8 cellular contexts compared by ENCODE assay signal in the genomic region with DNA sequence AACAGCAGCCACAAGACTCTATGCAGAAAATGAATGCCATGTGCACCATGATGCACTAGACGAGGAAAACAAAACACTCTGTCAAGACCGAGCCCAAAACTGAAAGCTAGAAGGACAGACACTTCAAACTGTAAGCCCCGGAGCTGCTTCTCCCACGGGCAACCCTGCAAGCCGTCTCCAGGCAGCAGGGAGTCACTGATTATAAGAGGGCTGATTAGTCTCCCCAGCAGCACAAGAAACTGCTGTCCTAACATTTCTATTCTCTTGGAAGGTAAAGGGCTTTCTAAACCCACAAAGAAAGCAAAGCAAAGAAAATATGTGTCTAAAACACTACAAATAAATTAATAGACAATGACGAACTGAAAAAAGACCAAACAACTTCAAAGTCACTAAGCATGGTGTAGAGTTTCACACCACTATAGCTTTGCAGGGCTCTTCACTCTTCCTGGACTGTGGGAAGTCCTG. TPM values are rescaled to one million over a fixed set of nuclear protein-coding genes. Genes with fewer than 3 reads are reported as not detected.
A peak's percentile ranks its signal among the peaks of the same experiment; 100 is the strongest.
DNase-seq lines count a peak whose midpoint lies in the region; ATAC-seq and TF ChIP-seq lines count a peak whose summit lies in the region.

No MANE protein-coding gene starts in this region.

- DNase-seq in CD4-positive, alpha-beta T cell, result peak in 3 of 10 experiments; percentile 29 to 52 (median 33)
- peak; percentile 52 for DNase-seq in NCI-H69 (lab: John Stamatoyannopoulos, UW)
- peak; percentile 48 to 60 for DNase-seq in cardiac fibroblast (ENCODE audit: low read depth in 2 of 2)
- peak in 4 of 10 donors; percentile 31 to 56 (median 40) for DNase-seq in naive thymus-derived CD8-positive, alpha-beta T cell
- no peak for DNase-seq in foreskin melanocyte

- no peaks in the 10 kb centered on the region for H3K27me3 Mint-ChIP-seq in CD4-positive, alpha-beta T cell
- no peaks in the 10 kb centered on the region for H3K27me3 Mint-ChIP-seq in naive thymus-derived CD8-positive, alpha-beta T cell

- H3K36me3 Mint-ChIP-seq in CD4-positive, alpha-beta T cell (ENCODE audit: low read depth), result no peaks in the 10 kb centered on the region
- no peaks in the 10 kb centered on the region for H3K36me3 Mint-ChIP-seq in naive thymus-derived CD8-positive, alpha-beta T cell

- H3K4me3 Mint-ChIP-seq in CD4-positive, alpha-beta T cell, result peak overlapping the region; percentile 79
- H3K4me3 Mint-ChIP-seq in naive thymus-derived CD8-positive, alpha-beta T cell, result peak overlapping the region; percentile 68 to 92 (median 80)

- H3K27me3 ChIP-seq in CD4-positive, alpha-beta T cell (ENCODE audit: control insufficient read depth, insufficient read depth, low read length), result no peaks in the 10 kb centered on the region

- peak overlapping the region in 1 of 2 donors; percentile 25 for H3K4me3 ChIP-seq in cardiac fibroblast (replicated peaks in 1 of 2; ENCODE audit: low read depth in 2 of 2, low read length in 2 of 2)

- POLR2A ChIA-PET in CD4-positive, alpha-beta T cell (lab: Charles Lee), result interaction anchor here (0.9 to 3.7 kb wide), 6 partner anchors 10 to 27 kb away, joined by 3 to 40 read pairs (median 16); no protein-coding TSS in a partner anchor
- POLR2A ChIA-PET in naive thymus-derived CD8-positive, alpha-beta T cell (lab: Charles Lee), result interaction anchor here (0.9 to 16.7 kb wide), 5 partner anchors 10 to 28 kb away, joined by 3 to 250 read pairs (median 5); a partner anchor contains a TSS

- H3K4me1 Mint-ChIP-seq in CD4-positive, alpha-beta T cell (ENCODE audit: low read depth), result peaks cover 35% of the 10 kb centered on the region
- H3K4me1 Mint-ChIP-seq in naive thymus-derived CD8-positive, alpha-beta T cell, result peaks cover 37 to 49% (median 47%) of the 10 kb centered on the region in 4 donors

- CTCF ChIA-PET in CD4-positive, alpha-beta T cell (lab: Charles Lee), result interaction anchor here (1.1 to 2.4 kb wide), 5 partner anchors 10 to 46 kb away, joined by 3 to 9 read pairs (median 9); no protein-coding TSS in a partner anchor

- H3K27ac Mint-ChIP-seq in CD4-positive, alpha-beta T cell, result no peak overlapping the region
- H3K27ac Mint-ChIP-seq in naive thymus-derived CD8-positive, alpha-beta T cell, result peak overlapping the region in 9 of 10 donors; percentile 82 to 96 (median 94)

- TF ChIP-seq CTCF in CD4-positive, alpha-beta T cell (IDR thresholded peaks at IDR 0.05), result no peak
- no peak for TF ChIP-seq CTCF in cardiac fibroblast (IDR thresholded peaks at IDR 0.05; ENCODE audit: low read depth, low read length)

- H3K9me3 Mint-ChIP-seq in CD4-positive, alpha-beta T cell, result no peaks in the 10 kb centered on the region
- H3K9me3 Mint-ChIP-seq in naive thymus-derived CD8-positive, alpha-beta T cell, result no peaks in the 10 kb centered on the region

- no peaks in the 10 kb centered on the region for H3K9me3 ChIP-seq in CD4-positive, alpha-beta T cell (ENCODE audit: control insufficient read depth, low read length)

- peak; percentile 80 for ATAC-seq in CD4-positive, alpha-beta T cell (ENCODE audit: poor library complexity)
- peak; percentile 49 for ATAC-seq in GM19455 (IDR thresholded peaks at IDR 0.05; ENCODE audit: unreplicated experiment)
- peak; percentile 79 to 86 for ATAC-seq in naive thymus-derived CD8-positive, alpha-beta T cell
- no peak for ATAC-seq in GM18519 (IDR thresholded peaks at IDR 0.05; ENCODE audit: low FRiP score, unreplicated experiment)
- no peak for ATAC-seq in GM18873 (IDR thresholded peaks at IDR 0.05; ENCODE audit: low FRiP score, unreplicated experiment)

- intact Hi-C loops in CD4-positive, alpha-beta T cell (cut with DNase I, micrococcal nuclease), result no loop called here

- H3K27ac ChIP-seq in CD4-positive, alpha-beta T cell (ENCODE audit: low read depth, low read length), result peak overlapping the region; percentile 27

RNA-seq across cellular contexts. Expression of a gene that starts 15.5 kb away (rescaled TPM):
- total RNA-seq in CD4-positive, alpha-beta T cell, result 10 to 100 TPM; 89.3 to 97.6 TPM
- total RNA-seq in naive thymus-derived CD8-positive, alpha-beta T cell, result 10 to 100 TPM; 78.3 to 82.1 TPM
- 10 to 100 TPM in 1 of 3 donors, 1 to 10 TPM in 2; 8.1 to 14.0 (median 8.5) TPM for polyA plus RNA-seq in naive thymus-derived CD8-positive, alpha-beta T cell

RNA-seq across cellular contexts. Expression of a gene that starts 30.4 kb away (rescaled TPM):
- total RNA-seq in CD4-positive, alpha-beta T cell, result not detected
- total RNA-seq in naive thymus-derived CD8-positive, alpha-beta T cell, result not detected
- polyA plus RNA-seq in naive thymus-derived CD8-positive, alpha-beta T cell, result under 1 TPM in 1 of 3 donors, not detected in 2; 0.19 TPM

Comparison
In these comparisons a context has a peak if more than half of its experiments do, and no peak if none do; other contexts are left out.
1. ATAC-seq: peak in CD4-positive, alpha-beta T cell (single experiment), GM19455 (single experiment) and naive thymus-derived CD8-positive, alpha-beta T cell (2 of 2); none in GM18519 (single experiment) and GM18873 (single experiment).